ENCODE assay signal across 8 cellular contexts in genomic region chr19:55407625-55408319, GRCh38. TPM values are rescaled to one million over a fixed set of nuclear protein-coding genes. Genes with fewer than 3 reads are reported as not detected.
DNase-seq lines count a peak whose midpoint lies in the region; ATAC-seq and TF ChIP-seq lines count a peak whose summit lies in the region.

Gene UBE2S, minus strand, starts transcription at chr19:55407788. Its CDS starts 199 bp downstream, at chr19:55407589.

- H3K4me3 Mint-ChIP-seq in CD8-positive, alpha-beta T cell = peak within 1 kb of the TSS; percentile 95

- DNase-seq in CD8-positive, alpha-beta T cell = peak; percentile 94 to 98 (median 95)
- peak; percentile 99 for DNase-seq in HS-27A (ENCODE audit: low read depth)
- peak; percentile 91 for DNase-seq in NK-92 (lab: John Stamatoyannopoulos, UW; ENCODE audit: unreplicated experiment)
- peak; percentile 92 to 93 for DNase-seq in activated CD8-positive, alpha-beta memory T cell treated with anti-CD3 and anti-CD28 coated beads for 1 hour (ENCODE audit: extremely low read depth in 1 of 2, low read depth in 1 of 2)
- DNase-seq in lung (ENCODE audit: low spot score) = peak; percentile 98
- peak; percentile 93 to 95 (median 94) for DNase-seq in stimulated activated CD4-positive, alpha-beta T cell treated with anti-CD3 and anti-CD28 coated beads, TNF-alpha, amount 100 ng/mL, for 4 hours (ENCODE audit: low read depth in 3 of 3)

- H3K4me1 ChIP-seq in CD8-positive, alpha-beta T cell (ENCODE audit: insufficient read depth, low read length) = peaks cover 21% of the 10 kb centered on the region
- peaks cover 18% of the 10 kb centered on the region for H3K4me1 ChIP-seq in ectodermal cell (ENCODE audit: control insufficient read depth, insufficient read depth, low read length)
- H3K4me1 ChIP-seq in lung (ENCODE audit: control insufficient read depth in 2 of 2, insufficient read depth in 2 of 2, low read length in 2 of 2) = peaks cover 0 to 12% of the 10 kb centered on the region in 2 donors

- peak within 1 kb of the TSS; percentile 99 for H3K27ac Mint-ChIP-seq in CD8-positive, alpha-beta T cell

- no peaks in the 10 kb centered on the region for H3K9me3 ChIP-seq in CD8-positive, alpha-beta T cell (ENCODE audit: low read length)
- H3K9me3 ChIP-seq in ectodermal cell (ENCODE audit: control insufficient read depth, low read length) = no peaks in the 10 kb centered on the region
- H3K9me3 ChIP-seq in lung (ENCODE audit: control insufficient read depth in 2 of 2, insufficient read depth in 1 of 2, low read length in 1 of 2) = no peaks in the 10 kb centered on the region

- no peak for TF ChIP-seq CTCF in CD8-positive, alpha-beta T cell (IDR thresholded peaks at IDR 0.05)
- TF ChIP-seq CTCF in lung (IDR thresholded peaks at IDR 0.05; ENCODE audit: control extremely low read depth, extremely low read depth) = no peak

- H3K9me3 Mint-ChIP-seq in CD8-positive, alpha-beta T cell = peaks cover 8% of the 10 kb centered on the region

- peak within 1 kb of the TSS; percentile 98 for H3K27ac ChIP-seq in CD8-positive, alpha-beta T cell (ENCODE audit: low read depth, low read length)
- H3K27ac ChIP-seq in ectodermal cell (ENCODE audit: insufficient read depth, low read depth, low read length, poor library complexity, severe bottlenecking) (peak within 1 kb of the TSS; percentile 98), lung (ENCODE audit: low read depth in 1 of 2, low read length in 1 of 2) (peak within 1 kb of the TSS; percentile 95 to 99)

- H3K4me3 ChIP-seq in CD8-positive, alpha-beta T cell (ENCODE audit: low read depth, low read length) = peak within 1 kb of the TSS; percentile 64
- H3K4me3 ChIP-seq in ectodermal cell (ENCODE audit: insufficient read depth, low read depth, low read length) (peak within 1 kb of the TSS; percentile 96), lung (peak within 1 kb of the TSS; percentile 71)

- no peaks in the 10 kb centered on the region for H3K27me3 ChIP-seq in CD8-positive, alpha-beta T cell (ENCODE audit: insufficient read depth, low read length)
- no peaks in the 10 kb centered on the region for H3K27me3 ChIP-seq in ectodermal cell (ENCODE audit: control insufficient read depth, insufficient read depth, low read length, poor library complexity, severe bottlenecking)
- no peaks in the 10 kb centered on the region for H3K27me3 ChIP-seq in lung (ENCODE audit: control insufficient read depth, insufficient read depth)

- H3K36me3 ChIP-seq in CD8-positive, alpha-beta T cell (ENCODE audit: insufficient read depth, low read length) = peaks cover 11% of the 10 kb centered on the region
- H3K36me3 ChIP-seq in ectodermal cell (ENCODE audit: control insufficient read depth, insufficient read depth, low read length) (peaks cover 22% of the 10 kb centered on the region), lung (ENCODE audit: control insufficient read depth in 2 of 2, insufficient read depth in 2 of 2, low read length in 2 of 2) (peaks cover 0 to 22% of the 10 kb centered on the region in 2 donors)

- peak; percentile 88 for ATAC-seq in CD8-positive, alpha-beta T cell
- ATAC-seq in GM19467 (IDR thresholded peaks at IDR 0.05; ENCODE audit: unreplicated experiment) (peak; percentile 77), lung (ENCODE audit: insufficient read depth, low FRiP score) (peak; percentile 97)

- peaks cover 34% of the 10 kb centered on the region for H3K36me3 Mint-ChIP-seq in CD8-positive, alpha-beta T cell

- H3K4me1 Mint-ChIP-seq in CD8-positive, alpha-beta T cell (ENCODE audit: low read depth) = peaks cover 28% of the 10 kb centered on the region

- POLR2A ChIA-PET in CD8-positive, alpha-beta T cell (lab: Charles Lee) = interaction anchor here (0.6 to 5.3 kb wide), 17 partner anchors 13 to 291 kb away, joined by 3 to 56 read pairs (median 4); partner anchors contain the start of genes HSPBP1, KMT5C, RPL28 and TMEM238

- H3K27me3 Mint-ChIP-seq in CD8-positive, alpha-beta T cell (ENCODE audit: low read depth) = no peaks in the 10 kb centered on the region

- intact Hi-C loops in CD8-positive, alpha-beta T cell (cut with DNase I, micrococcal nuclease) = loop anchor here (1.0 to 10.0 kb wide), 15 partner anchors 22 to 323 kb away; partner anchors contain the start of genes HSPBP1 (in 2 of the 2), ISOC2 (in 2 of the 2), KMT5C (in 2 of the 2) and PPP6R1 (in 2 of the 2)

- WGBS in ectodermal cell, 2 experiments = 0% methylated on average over 87 of the region's 87 CpGs
- WGBS in lung, 2 donors = 0% methylated on average over 54 to 87 of the region's 87 CpGs

- CTCF ChIA-PET in CD8-positive, alpha-beta T cell (lab: Charles Lee) = interaction anchor here (0.8 to 2.1 kb wide), 4 partner anchors 11 to 224 kb away, joined by 3 to 16 read pairs (median 3); partner anchors contain the start of gene HSPBP1

RNA-seq across cellular contexts. Expression of gene UBE2S, which starts in this region (rescaled TPM):
- 10 to 100 TPM; 99.4 TPM for total RNA-seq in CD8-positive, alpha-beta T cell
- polyA plus RNA-seq in ectodermal cell (2013, experiment 1 of 4) = 183 TPM
- 160 TPM for polyA plus RNA-seq in ectodermal cell (2013, experiment 2 of 4)
- polyA plus RNA-seq in ectodermal cell (2013, experiment 3 of 4) = 194 TPM
- polyA plus RNA-seq in ectodermal cell (2013, experiment 4 of 4) = 213 TPM
- 10 to 100 TPM; 22.8 to 25.6 TPM for total RNA-seq in lung
- polyA plus RNA-seq in lung = 10 to 100 TPM; 11.3 to 17.3 TPM

Comparison
In these comparisons a context has a peak if more than half of its experiments do, and no peak if none do; other contexts are left out.
1. Peak in every context shown above with its lines: DNase-seq, ATAC-seq, H3K4me3 ChIP-seq and H3K27ac ChIP-seq.